Comparison of ENCODE assay signal across 8 cellular contexts in the genomic region with DNA sequence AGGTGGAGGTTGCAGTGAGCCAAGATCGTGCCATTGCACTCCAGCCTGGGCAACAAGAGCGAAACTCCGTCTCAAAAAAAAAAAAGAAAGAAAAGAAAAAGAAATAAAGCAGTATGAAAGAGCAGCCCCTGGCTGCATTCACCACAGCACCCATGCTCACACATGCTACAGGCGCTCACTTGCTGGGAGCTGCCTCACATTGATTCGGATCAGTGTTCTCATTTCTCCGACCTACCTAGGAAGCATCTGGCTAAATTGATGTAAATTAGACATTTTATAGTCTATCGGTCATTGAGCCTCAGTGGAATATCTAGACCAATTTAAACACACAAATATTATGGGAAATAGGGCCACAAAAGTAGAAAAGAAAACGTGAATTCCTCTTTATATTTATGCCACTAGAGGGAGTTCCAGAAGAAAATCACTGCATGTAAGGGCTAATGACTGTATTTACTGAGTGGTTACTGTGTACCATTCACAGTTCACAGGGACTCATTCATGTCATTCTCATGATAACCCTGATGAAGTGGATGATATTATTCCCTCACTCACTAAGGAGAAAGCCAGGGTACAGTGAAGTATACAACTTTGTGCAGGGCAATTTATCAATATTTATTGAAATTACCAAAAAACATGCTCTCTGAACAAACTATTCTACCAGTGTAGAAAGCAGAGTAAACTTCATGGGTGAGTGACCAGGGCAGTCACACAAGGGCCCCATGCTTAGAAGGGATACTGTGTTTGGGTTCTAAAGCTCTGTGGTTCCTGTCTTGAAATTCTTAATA. TPM values are rescaled to one million over a fixed set of nuclear protein-coding genes. Genes with fewer than 3 reads are reported as not detected.
DNase-seq lines count a peak whose midpoint lies in the region; ATAC-seq, FAIRE-seq and TF ChIP-seq lines count a peak whose summit lies in the region.

No MANE protein-coding gene starts in this region.

- ATAC-seq in gastroesophageal sphincter: no peak
- peak in 1 of 2 donors; percentile 30 for ATAC-seq in upper lobe of left lung (ENCODE audit: low FRiP score in 2 of 2)
- no peak for ATAC-seq in activated CD4-positive, alpha-beta T cell treated with anti-CD3 and anti-CD28 coated beads for 36 hours
- ATAC-seq in GM18867 (IDR thresholded peaks at IDR 0.05; ENCODE audit: unreplicated experiment): no peak

- H3K27ac ChIP-seq in gastroesophageal sphincter: no peak overlapping the region
- no peak overlapping the region for H3K27ac ChIP-seq in upper lobe of left lung

- TF ChIP-seq POLR2A in gastroesophageal sphincter (IDR thresholded peaks at IDR 0.05) (no peak), upper lobe of left lung (IDR thresholded peaks at IDR 0.05) (no peak)

- intact Hi-C loops in activated CD4-positive, alpha-beta T cell treated with anti-CD3 and anti-CD28 coated beads for 36 hours (cut with DNase I, micrococcal nuclease): loop anchor here (2.0 to 5.0 kb wide), 6 partner anchors 19 to 409 kb away; partner anchors contain the start of genes HLA-F (in 2 of the 2), GABBR1 (in 1 of the 2) and POLR1H (in 1 of the 2)
- intact Hi-C loops in posterior vena cava (cut with DNase I): loop anchor here in 1 of 2 donors (5.0 kb wide), 1 partner anchor 36 kb away; no protein-coding TSS in a partner anchor

- FAIRE-seq in HTR-8/SVneo (lab: Jason Lieb, UNC): no peak

- no peaks in the 10 kb centered on the region for H3K9me3 Mint-ChIP-seq in activated CD4-positive, alpha-beta T cell treated with anti-CD3 and anti-CD28 coated beads for 36 hours (ENCODE audit: low read depth)

- CTCF ChIA-PET in activated CD4-positive, alpha-beta T cell treated with anti-CD3 and anti-CD28 coated beads for 36 hours (lab: Charles Lee): interaction anchor here (0.7 to 5.8 kb wide), 11 partner anchors 11 to 135 kb away, joined by 3 to 84 read pairs (median 21); partner anchors contain the start of gene GABBR1

- TF ChIP-seq CTCF in gastroesophageal sphincter (IDR thresholded peaks at IDR 0.05) (peak; percentile 40 to 81 (median 65)), upper lobe of left lung (IDR thresholded peaks at IDR 0.05) (peak; percentile 25 to 58 (median 40))

- H3K4me1 ChIP-seq in gastroesophageal sphincter: peaks cover 3 to 49% (median 12%) of the 10 kb centered on the region in 3 donors
- peaks cover 4 to 10% (median 6%) of the 10 kb centered on the region in 4 donors for H3K4me1 ChIP-seq in upper lobe of left lung

- TF ChIP-seq EP300 in gastroesophageal sphincter (IDR thresholded peaks at IDR 0.05) (no peak), upper lobe of left lung (IDR thresholded peaks at IDR 0.05) (no peak)

- peaks cover 6% of the 10 kb centered on the region for H3K27me3 Mint-ChIP-seq in activated CD4-positive, alpha-beta T cell treated with anti-CD3 and anti-CD28 coated beads for 36 hours

- H3K9me3 ChIP-seq in gastroesophageal sphincter (no peaks in the 10 kb centered on the region), upper lobe of left lung (no peaks in the 10 kb centered on the region)

- 61 to 73% methylated on average over 6 of the region's 8 CpGs for WGBS in gastroesophageal sphincter (ENCODE audit: low coverage in 1 of 2), 2 donors
- WGBS in upper lobe of left lung, 2 donors: 73% methylated on average over 8 of the region's 8 CpGs

- H3K4me1 Mint-ChIP-seq in activated CD4-positive, alpha-beta T cell treated with anti-CD3 and anti-CD28 coated beads for 36 hours: peaks cover 10% of the 10 kb centered on the region

- H3K4me3 ChIP-seq in gastroesophageal sphincter (no peak overlapping the region), upper lobe of left lung (no peak overlapping the region)

- POLR2A ChIA-PET in activated CD4-positive, alpha-beta T cell treated with anti-CD3 and anti-CD28 coated beads for 36 hours (lab: Charles Lee): no interaction called here

- H3K27me3 ChIP-seq in gastroesophageal sphincter (no peaks in the 10 kb centered on the region), upper lobe of left lung (no peaks in the 10 kb centered on the region)

- H3K36me3 ChIP-seq in gastroesophageal sphincter (no peaks in the 10 kb centered on the region), upper lobe of left lung (no peaks in the 10 kb centered on the region)

- in situ Hi-C loops in Caki2 (cut with HindIII; ENCODE audit: low pct_unique_long_range_greater_than_20kb, low sequenced_read_pairs): no loop called here

- no peaks in the 10 kb centered on the region for H3K36me3 Mint-ChIP-seq in activated CD4-positive, alpha-beta T cell treated with anti-CD3 and anti-CD28 coated beads for 36 hours (ENCODE audit: low read depth)

- DNase-seq in Caki2 (ENCODE audit: low read depth) (peak; percentile 50), HTR-8/SVneo (ENCODE audit: insufficient read length, low spot score) (peak; percentile 56), SKM-1 treated with dmso at 0.1 percent for 144 hours (lab: John Stamatoyannopoulos, UW; ENCODE audit: unreplicated experiment) (peak; percentile 34), upper lobe of left lung (no peak), posterior vena cava (ENCODE audit: low spot score) (no peak)
- no peak for DNase-seq in activated CD4-positive, alpha-beta T cell treated with anti-CD3 and anti-CD28 coated beads for 36 hours

- H3K4me3 Mint-ChIP-seq in activated CD4-positive, alpha-beta T cell treated with anti-CD3 and anti-CD28 coated beads for 36 hours: no peak overlapping the region

- no peak overlapping the region for H3K27ac Mint-ChIP-seq in activated CD4-positive, alpha-beta T cell treated with anti-CD3 and anti-CD28 coated beads for 36 hours

RNA-seq across cellular contexts. Expression of gene MOG, which starts 5.3 kb away (rescaled TPM):
- not detected in 2 replicates for total RNA-seq in Caki2 (2014; rRNA removed; shearing (Covaris generic); ENCODE audit: low replicate concordance)
- total RNA-seq in gastroesophageal sphincter (not detected), upper lobe of left lung (not detected), posterior vena cava (under 1 TPM in 1 of 2 donors, not detected in 1; 0.69 TPM)
- not detected for total RNA-seq in activated CD4-positive, alpha-beta T cell treated with anti-CD3 and anti-CD28 coated beads for 36 hours

RNA-seq across cellular contexts. Expression of gene GABBR1, which starts 18.6 kb away (rescaled TPM):
- total RNA-seq in Caki2 (2014; rRNA removed; shearing (Covaris generic); ENCODE audit: low replicate concordance): 1.6 and 3.4 TPM in 2 replicates
- total RNA-seq in gastroesophageal sphincter (10 to 100 TPM; 17.8 to 90.1 (median 44.8) TPM), upper lobe of left lung (100 to 1,000 TPM in 1 of 6 donors, 10 to 100 TPM in 5; 13.2 to 171 (median 34.8) TPM), posterior vena cava (10 to 100 TPM; 48.4 to 53.0 TPM)
- total RNA-seq in activated CD4-positive, alpha-beta T cell treated with anti-CD3 and anti-CD28 coated beads for 36 hours: 10 to 100 TPM; 25.8 to 35.9 TPM

RNA-seq across cellular contexts. Expression of gene ZFP57, which starts 29.3 kb away (rescaled TPM):
- not detected in 2 replicates for total RNA-seq in Caki2 (2014; rRNA removed; shearing (Covaris generic); ENCODE audit: low replicate concordance)
- total RNA-seq in gastroesophageal sphincter (1 to 10 TPM in 2 of 4 donors, not detected in 2; 4.7 to 6.2 TPM), upper lobe of left lung (1 to 10 TPM in 1 of 6 donors, under 1 TPM in 1, not detected in 4; 0.30 to 2.1 TPM), posterior vena cava (1 to 10 TPM in 1 of 2 donors, under 1 TPM in 1; 0.24 to 6.5 TPM)
- total RNA-seq in activated CD4-positive, alpha-beta T cell treated with anti-CD3 and anti-CD28 coated beads for 36 hours: not detected

Comparison
In these comparisons a context has a peak if more than half of its experiments do, and no peak if none do; other contexts are left out.
1. DNase-seq: peak in Caki2 (single experiment), HTR-8/SVneo (single experiment) and SKM-1 treated with dmso at 0.1 percent for 144 hours (single experiment); none in upper lobe of left lung (0 of 2), activated CD4-positive, alpha-beta T cell treated with anti-CD3 and anti-CD28 coated beads for 36 hours (single experiment) and posterior vena cava (single experiment).